11 cellular contexts compared by ENCODE assay signal in the genomic region with DNA sequence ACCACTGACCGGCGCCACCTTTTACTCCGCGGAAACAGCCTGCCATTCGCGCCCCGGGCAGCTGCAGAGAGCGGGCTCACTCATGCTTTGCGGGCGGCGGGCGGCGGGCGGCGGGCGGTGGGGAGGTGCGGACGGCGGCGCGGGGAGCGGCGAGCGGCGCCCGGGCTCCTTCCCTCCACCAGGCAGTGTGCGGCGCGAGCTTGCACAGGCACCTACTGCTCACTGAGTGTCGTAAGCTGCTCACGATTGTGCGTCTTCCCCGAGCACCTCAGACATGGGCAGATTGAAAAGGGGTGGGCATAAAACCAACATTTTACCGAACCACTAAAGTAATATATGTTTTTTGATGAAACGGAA. TPM values are rescaled to one million over a fixed set of nuclear protein-coding genes. Genes with fewer than 3 reads are reported as not detected.
DNase-seq lines count a peak whose midpoint lies in the region; ATAC-seq and TF ChIP-seq lines count a peak whose summit lies in the region.
"Had no signal": no experiment of that assay in that cellular context is flagged by ENCODE, and none has a peak within 500 bp of the region (broad histone marks: within the 10 kb centered on the region; RNA-seq: fewer than 3 reads in every experiment).

A gene with protein sequence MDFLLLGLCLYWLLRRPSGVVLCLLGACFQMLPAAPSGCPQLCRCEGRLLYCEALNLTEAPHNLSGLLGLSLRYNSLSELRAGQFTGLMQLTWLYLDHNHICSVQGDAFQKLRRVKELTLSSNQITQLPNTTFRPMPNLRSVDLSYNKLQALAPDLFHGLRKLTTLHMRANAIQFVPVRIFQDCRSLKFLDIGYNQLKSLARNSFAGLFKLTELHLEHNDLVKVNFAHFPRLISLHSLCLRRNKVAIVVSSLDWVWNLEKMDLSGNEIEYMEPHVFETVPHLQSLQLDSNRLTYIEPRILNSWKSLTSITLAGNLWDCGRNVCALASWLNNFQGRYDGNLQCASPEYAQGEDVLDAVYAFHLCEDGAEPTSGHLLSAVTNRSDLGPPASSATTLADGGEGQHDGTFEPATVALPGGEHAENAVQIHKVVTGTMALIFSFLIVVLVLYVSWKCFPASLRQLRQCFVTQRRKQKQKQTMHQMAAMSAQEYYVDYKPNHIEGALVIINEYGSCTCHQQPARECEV (minus strand): TSS at position 231 of the 357 bp plus-strand sequence. CDS start 933 bp downstream, outside the sequence.

- H3K4me3 Mint-ChIP-seq in H9, result peak within 1 kb of the TSS; percentile 63 to 84
- H3K4me3 Mint-ChIP-seq: activated naive CD8-positive, alpha-beta T cell treated with anti-CD3 and anti-CD28 coated beads for 36 hours; IgD-negative memory B cell had no signal

- no peak within 1 kb of the TSS for H2BK5ac ChIP-seq in H9 (ENCODE audit: insufficient read length, low read length)

- H2BK15ac ChIP-seq in H9 (ENCODE audit: low read depth, low read length), result no peak within 1 kb of the TSS

- peaks cover 0 to 2% (median 0%) of the 10 kb centered on the region in 3 experiments; a peak in 1 of 7 replicates for H3K36me3 Mint-ChIP-seq in H9 (ENCODE audit: insufficient read depth in 1 of 3, low read depth in 3 of 3)
- H3K36me3 Mint-ChIP-seq: activated naive CD8-positive, alpha-beta T cell treated with anti-CD3 and anti-CD28 coated beads for 36 hours; IgD-negative memory B cell had no signal

- no peak within 1 kb of the TSS for H3K14ac ChIP-seq in H9 (ENCODE audit: insufficient read depth, low read length)

- peaks cover 50 to 62% of the 10 kb centered on the region in 2 experiments for H3K4me1 Mint-ChIP-seq in H9
- H3K4me1 Mint-ChIP-seq: IgD-negative memory B cell had no signal

- H3K4me2 ChIP-seq in H9 (ENCODE audit: insufficient read depth, insufficient read length, low read length), result peak within 1 kb of the TSS; percentile 82

- peak within 1 kb of the TSS; percentile 81 for H3K4me3 ChIP-seq in WERI-Rb-1 (ENCODE audit: low read depth, low read length)
- H3K4me3 ChIP-seq in right cardiac atrium (ENCODE audit: low read length), result peak within 1 kb of the TSS; percentile 80
- H3K4me3 ChIP-seq in retinal pigment epithelial cell (ENCODE audit: low read length), result peak within 1 kb of the TSS; percentile 55

- peaks cover 0 to 2% of the 10 kb centered on the region in 2 experiments; a peak in 3 of 5 replicates for H3K9me3 Mint-ChIP-seq in H9
- H3K9me3 Mint-ChIP-seq: activated naive CD8-positive, alpha-beta T cell treated with anti-CD3 and anti-CD28 coated beads for 36 hours had no signal

- H3K23ac ChIP-seq in H9 (ENCODE audit: insufficient read length, low read depth, low read length), result no peak within 1 kb of the TSS

- DNase-seq in H9, result no peak
- DNase-seq in WERI-Rb-1, result peak; percentile 71
- peak in 2 of 3 donors; percentile 38 to 50 for DNase-seq in right cardiac atrium
- no peak for DNase-seq in retinal pigment epithelial cell (ENCODE audit: low read depth)
- DNase-seq in central memory CD4-positive, alpha-beta T cell, result no peak
- DNase-seq in activated CD4-positive, CD25-positive, alpha-beta regulatory T cell (lab: John Stamatoyannopoulos, UW), result no peak
- DNase-seq in NCI-H128 (lab: John Stamatoyannopoulos, UW; ENCODE audit: unreplicated experiment), result no peak
- no peak for DNase-seq in sciatic nerve (ENCODE audit: low spot score)
- DNase-seq: activated naive CD8-positive, alpha-beta T cell treated with anti-CD3 and anti-CD28 coated beads for 36 hours had no signal

- intact Hi-C loops in right cardiac atrium (cut with DNase I), result no loop called here
- intact Hi-C loops in sciatic nerve (cut with DNase I), result no loop called here

- H2AFZ ChIP-seq in H9 (ENCODE audit: low read length), result no peak within 1 kb of the TSS

- no peak within 1 kb of the TSS for H4K8ac ChIP-seq in H9 (replicated peaks; ENCODE audit: insufficient read length, low read depth, low read length)

- no peaks in the 10 kb centered on the region for H4K20me1 ChIP-seq in H9 (ENCODE audit: control insufficient read depth, insufficient read depth, insufficient read length)

- H4K91ac ChIP-seq in H9 (ENCODE audit: insufficient read length, low read depth, low read length), result no peak within 1 kb of the TSS

- no peak for TF ChIP-seq CTCF in H9 (conservative IDR thresholded peaks at IDR 0.05)
- peak; percentile 48; the same call in 1 of the 2 replicates for TF ChIP-seq CTCF in WERI-Rb-1 (IDR thresholded peaks at IDR 0.05; ENCODE audit: low read depth, low read length)
- no peak for TF ChIP-seq CTCF in retinal pigment epithelial cell (conservative IDR thresholded peaks at IDR 0.05; ENCODE audit: low read depth, low read length)

- H4K5ac ChIP-seq in H9 (ENCODE audit: insufficient read length, low read depth, low read length), result no peak within 1 kb of the TSS

- peak; percentile 43 to 52 for ATAC-seq in right cardiac atrium
- ATAC-seq in sciatic nerve, result no peak

- no peaks in the 10 kb centered on the region for H3K9me3 ChIP-seq in H9 (ENCODE audit: control insufficient read depth, low read depth, low read length)
- no peaks in the 10 kb centered on the region for H3K9me3 ChIP-seq in WERI-Rb-1 (ENCODE audit: severe bottlenecking)
- no peaks in the 10 kb centered on the region for H3K9me3 ChIP-seq in right cardiac atrium (ENCODE audit: control insufficient read depth, low read length)

- peaks cover 41% of the 10 kb centered on the region for H3K27me3 ChIP-seq in H9 (ENCODE audit: insufficient read depth, low read length)
- peaks cover 8% of the 10 kb centered on the region for H3K27me3 ChIP-seq in WERI-Rb-1 (ENCODE audit: insufficient read depth, low read depth, severe bottlenecking)
- peaks cover 2% of the 10 kb centered on the region for H3K27me3 ChIP-seq in right cardiac atrium (ENCODE audit: control insufficient read depth, insufficient read depth)

- H3K79me1 ChIP-seq in H9 (ENCODE audit: insufficient read depth, low read depth, low read length, poor library complexity, severe bottlenecking), result no peaks in the 10 kb centered on the region

- H3K4ac ChIP-seq in H9 (ENCODE audit: low read depth, low read length), result no peak within 1 kb of the TSS

- H3K9ac ChIP-seq in H9 (ENCODE audit: extremely low read depth, insufficient read length, low read length), result no peak within 1 kb of the TSS

- no peak within 1 kb of the TSS for H2BK12ac ChIP-seq in H9 (ENCODE audit: insufficient read length, low read depth, low read length)

- H3K56ac ChIP-seq in H9 (ENCODE audit: insufficient read length, low read depth, low read length), result no peak within 1 kb of the TSS

- no peak within 1 kb of the TSS for H3T11ph ChIP-seq in H9 (ENCODE audit: low read length)

- no peaks in the 10 kb centered on the region for H3K36me3 ChIP-seq in WERI-Rb-1

- no peak within 1 kb of the TSS for H3K18ac ChIP-seq in H9 (ENCODE audit: insufficient read length, low read depth, low read length)

- H3K27ac ChIP-seq in H9 (ENCODE audit: insufficient read length, low read depth, low read length) (no peak within 1 kb of the TSS), WERI-Rb-1 (peak within 1 kb of the TSS; percentile 23; the same call in 1 of the 2 replicates), right cardiac atrium (ENCODE audit: low read length) (no peak within 1 kb of the TSS)

- H2BK120ac ChIP-seq in H9 (ENCODE audit: low read depth, low read length, poor library complexity, severe bottlenecking), result no peak within 1 kb of the TSS

- H2AK5ac ChIP-seq in H9 (ENCODE audit: insufficient read length, low read length), result no peak within 1 kb of the TSS

- no peak within 1 kb of the TSS for H2BK20ac ChIP-seq in H9 (ENCODE audit: low read depth, low read length, poor library complexity, severe bottlenecking)

- H3K23me2 ChIP-seq in H9 (ENCODE audit: insufficient read length, low read depth, low read length, poor library complexity, severe bottlenecking), result peaks cover 22% of the 10 kb centered on the region

- H3K27ac Mint-ChIP-seq in H9, result no peak within 1 kb of the TSS
- H3K27ac Mint-ChIP-seq: activated naive CD8-positive, alpha-beta T cell treated with anti-CD3 and anti-CD28 coated beads for 36 hours had no signal

- H3K27me3 Mint-ChIP-seq in H9 (ENCODE audit: low read depth), result peaks cover 82% of the 10 kb centered on the region

- WGBS in H9 (ENCODE audit: extremely low coverage, insufficient read length, low lambda C conversion rate), result no CpG with 5 or more reads among the region's 35 CpGs
- under 1% methylated on average over 35 of the region's 35 CpGs for WGBS in right cardiac atrium

- no peaks in the 10 kb centered on the region for H3K79me2 ChIP-seq in H9 (ENCODE audit: insufficient read depth, low read length)

- H3K4me1 ChIP-seq in H9 (ENCODE audit: insufficient read depth, low read length) (peaks cover 11% of the 10 kb centered on the region; the same call in 1 of the 2 replicates), right cardiac atrium (ENCODE audit: control insufficient read depth, insufficient read depth, low read length) (no peaks in the 10 kb centered on the region)

RNA-seq across cellular contexts. Expression of the gene that starts here (rescaled TPM):
- total RNA-seq in H9 (2021), result 1.1 and 1.2 TPM in 2 replicates
- total RNA-seq in right cardiac atrium, result under 1 TPM; 0.68 to 0.97 (median 0.84) TPM
- polyA plus RNA-seq in right cardiac atrium, result 0.72 TPM
- 7.2 TPM for total RNA-seq in sciatic nerve
- total RNA-seq: activated naive CD8-positive, alpha-beta T cell treated with anti-CD3 and anti-CD28 coated beads for 36 hours; T-helper 1 cell treated with Interleukin-12 subunit alpha and Interleukin-12 subunit beta and Interleukin-4 antibody, amounts not matched to agents 30 ng/mL and 1 ng/mL, for 36 hours had no signal
- polyA plus RNA-seq: IgD-negative memory B cell had no signal

Comparison
In these comparisons a context has a peak if more than half of its experiments do, and no peak if none do; other contexts are left out.
1. Peak in DNase-seq, ATAC-seq and H3K4me3 ChIP-seq in right cardiac atrium; RNA of the gene not detected or under 1 TPM.